8 cellular contexts compared by ENCODE assay signal in the genomic region with DNA sequence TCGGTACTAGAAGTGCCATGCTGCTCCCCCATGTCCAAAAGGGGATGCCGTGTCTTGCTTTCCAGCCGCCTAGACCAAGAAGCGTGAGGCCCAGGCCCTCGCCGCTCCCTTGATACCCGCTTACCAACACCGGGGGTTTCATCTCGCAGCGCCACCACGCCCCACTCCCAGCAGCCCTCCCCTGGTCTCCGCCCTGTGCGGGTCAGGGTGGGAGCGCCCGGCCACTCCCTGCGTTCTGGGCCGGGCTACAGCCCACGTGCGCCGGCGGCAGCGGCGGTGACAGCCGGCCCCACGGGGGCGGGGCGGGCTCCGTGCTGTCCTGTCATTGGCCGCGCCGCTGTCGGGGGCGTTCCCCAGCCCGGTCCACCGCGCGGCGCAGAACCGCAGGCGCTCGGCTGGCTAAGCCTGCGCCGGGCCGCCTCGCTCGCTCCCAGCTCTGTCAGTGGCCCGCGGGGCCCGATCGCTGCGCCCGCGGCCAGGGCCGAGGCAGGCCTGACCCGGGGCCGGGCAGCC. TPM values are rescaled to one million over a fixed set of nuclear protein-coding genes. Genes with fewer than 3 reads are reported as not detected.
A peak's percentile ranks its signal among the peaks of the same experiment; 100 is the strongest.
DNase-seq lines count a peak whose midpoint lies in the region; ATAC-seq and TF ChIP-seq lines count a peak whose summit lies in the region.

A gene with protein sequence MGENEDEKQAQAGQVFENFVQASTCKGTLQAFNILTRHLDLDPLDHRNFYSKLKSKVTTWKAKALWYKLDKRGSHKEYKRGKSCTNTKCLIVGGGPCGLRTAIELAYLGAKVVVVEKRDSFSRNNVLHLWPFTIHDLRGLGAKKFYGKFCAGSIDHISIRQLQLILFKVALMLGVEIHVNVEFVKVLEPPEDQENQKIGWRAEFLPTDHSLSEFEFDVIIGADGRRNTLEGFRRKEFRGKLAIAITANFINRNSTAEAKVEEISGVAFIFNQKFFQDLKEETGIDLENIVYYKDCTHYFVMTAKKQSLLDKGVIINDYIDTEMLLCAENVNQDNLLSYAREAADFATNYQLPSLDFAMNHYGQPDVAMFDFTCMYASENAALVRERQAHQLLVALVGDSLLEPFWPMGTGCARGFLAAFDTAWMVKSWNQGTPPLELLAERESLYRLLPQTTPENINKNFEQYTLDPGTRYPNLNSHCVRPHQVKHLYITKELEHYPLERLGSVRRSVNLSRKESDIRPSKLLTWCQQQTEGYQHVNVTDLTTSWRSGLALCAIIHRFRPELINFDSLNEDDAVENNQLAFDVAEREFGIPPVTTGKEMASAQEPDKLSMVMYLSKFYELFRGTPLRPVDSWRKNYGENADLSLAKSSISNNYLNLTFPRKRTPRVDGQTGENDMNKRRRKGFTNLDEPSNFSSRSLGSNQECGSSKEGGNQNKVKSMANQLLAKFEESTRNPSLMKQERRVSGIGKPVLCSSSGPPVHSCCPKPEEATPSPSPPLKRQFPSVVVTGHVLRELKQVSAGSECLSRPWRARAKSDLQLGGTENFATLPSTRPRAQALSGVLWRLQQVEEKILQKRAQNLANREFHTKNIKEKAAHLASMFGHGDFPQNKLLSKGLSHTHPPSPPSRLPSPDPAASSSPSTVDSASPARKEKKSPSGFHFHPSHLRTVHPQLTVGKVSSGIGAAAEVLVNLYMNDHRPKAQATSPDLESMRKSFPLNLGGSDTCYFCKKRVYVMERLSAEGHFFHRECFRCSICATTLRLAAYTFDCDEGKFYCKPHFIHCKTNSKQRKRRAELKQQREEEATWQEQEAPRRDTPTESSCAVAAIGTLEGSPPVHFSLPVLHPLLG (plus strand): TSS at position 390 of the 513 bp plus-strand sequence. CDS start 51,566 bp downstream, outside the sequence.

- WGBS in esophagus, 2 donors = 0 to 2% methylated on average over 27 to 56 of the region's 56 CpGs

- H3K9me3 ChIP-seq in esophagus (ENCODE audit: control insufficient read depth in 2 of 2, insufficient read depth in 1 of 2, low read depth in 1 of 2, low read length in 1 of 2) (no peaks in the 10 kb centered on the region), muscle layer of colon (ENCODE audit: low read length) (no peaks in the 10 kb centered on the region)

- H3K4me1 Mint-ChIP-seq in activated T-cell treated with anti-CD3 and anti-CD28 coated beads, Interleukin-2, amount 50 U/mL, for 4 hours (ENCODE audit: low read depth) = peaks cover 23% of the 10 kb centered on the region

- peak; percentile 97 for ATAC-seq in GM21529 (IDR thresholded peaks at IDR 0.05; ENCODE audit: unreplicated experiment)
- peak; percentile 96 to 97 for ATAC-seq in activated T-cell treated with anti-CD3 and anti-CD28 coated beads, Interleukin-2, amount 50 U/mL, for 4 hours

- no peaks in the 10 kb centered on the region for H3K36me3 Mint-ChIP-seq in activated T-cell treated with anti-CD3 and anti-CD28 coated beads, Interleukin-2, amount 50 U/mL, for 4 hours (ENCODE audit: insufficient read depth)

- H3K4me1 ChIP-seq in esophagus (ENCODE audit: control insufficient read depth in 2 of 2, insufficient read depth in 2 of 2, low read length in 1 of 2) = peaks cover 6 to 10% of the 10 kb centered on the region in 2 donors
- H3K4me1 ChIP-seq in muscle layer of colon (ENCODE audit: insufficient read depth, low read length) = peaks cover 26% of the 10 kb centered on the region

- H3K36me3 ChIP-seq in esophagus (ENCODE audit: control insufficient read depth in 2 of 2, insufficient read depth in 2 of 2, low read length in 1 of 2) (no peaks in the 10 kb centered on the region), muscle layer of colon (ENCODE audit: insufficient read depth, low read length) (no peaks in the 10 kb centered on the region)

- no peaks in the 10 kb centered on the region for H3K9me3 Mint-ChIP-seq in activated T-cell treated with anti-CD3 and anti-CD28 coated beads, Interleukin-2, amount 50 U/mL, for 4 hours

- H3K27me3 ChIP-seq in esophagus (ENCODE audit: control insufficient read depth in 1 of 2, insufficient read depth in 2 of 2, low read length in 2 of 2) = no peaks in the 10 kb centered on the region
- H3K27me3 ChIP-seq in muscle layer of colon (ENCODE audit: control insufficient read depth in 1 of 2, insufficient read depth in 2 of 2, low read length in 2 of 2) = no peaks in the 10 kb centered on the region

- peak within 1 kb of the TSS; percentile 65 for H3K9ac ChIP-seq in muscle layer of colon (ENCODE audit: low read length)

- no peaks in the 10 kb centered on the region for H3K27me3 Mint-ChIP-seq in activated T-cell treated with anti-CD3 and anti-CD28 coated beads, Interleukin-2, amount 50 U/mL, for 4 hours (ENCODE audit: low read depth)

- H3K4me3 ChIP-seq in esophagus (ENCODE audit: low read depth in 1 of 2, low read length in 2 of 2) (peak within 1 kb of the TSS; percentile 71), muscle layer of colon (ENCODE audit: low read depth in 1 of 2, low read length in 2 of 2) (peak within 1 kb of the TSS; percentile 82 to 98)

- H3K27ac ChIP-seq in esophagus (ENCODE audit: low read depth in 2 of 2, low read length in 1 of 2) (peak within 1 kb of the TSS; percentile 83 to 86), muscle layer of colon (ENCODE audit: low read depth, low read length) (peak within 1 kb of the TSS; percentile 89)

- peak within 1 kb of the TSS; percentile 78 for H3K4me3 Mint-ChIP-seq in activated T-cell treated with anti-CD3 and anti-CD28 coated beads, Interleukin-2, amount 50 U/mL, for 4 hours

- DNase-seq in D341Med (ENCODE audit: low spot score) = peak; percentile 98
- DNase-seq in HuH-7.5 (ENCODE audit: low spot score) = peak; percentile 85
- DNase-seq in activated T-cell treated with anti-CD3 and anti-CD28 coated beads, Interleukin-2, amount 50 U/mL, for 4 hours = peak; percentile 79
- peak; percentile 62 to 67 for DNase-seq in stimulated activated CD8-positive, alpha-beta memory T cell treated with anti-CD3 and anti-CD28 coated beads, Interleukin-7, amount 100 ng/mL, for 1 hour (ENCODE audit: low read depth in 2 of 2)

TF ChIP-seq in PFSK-1, 5 proteins besides CTCF, POLR2A, EP300 and RAD21:
- peak; percentile 87 for TF ChIP-seq SIN3A (IDR thresholded peaks at IDR 0.05; ENCODE audit: borderline replicate concordance, insufficient read depth, low read length)
- TF ChIP-seq REST (IDR thresholded peaks at IDR 0.05; ENCODE audit: insufficient read depth in 1 of 2, low read depth in 2 of 2, low read length in 2 of 2) = 0 out of 4 replicates have a peak, but pooled peaks of 1 of the 2 experiments have one; percentile 21
- TF ChIP-seq TAF1 (IDR thresholded peaks at IDR 0.05; ENCODE audit: borderline replicate concordance, insufficient read depth, low read length) = 0 out of 2 replicates have a peak, but pooled peaks have one; percentile 39
- peak; percentile 62 for TF ChIP-seq FOXP2 (optimal IDR thresholded peaks at IDR 0.05; ENCODE audit: borderline replicate concordance, extremely low read depth, extremely low read length, insufficient read depth)
- TF ChIP-seq POLR2AphosphoS5 (IDR thresholded peaks at IDR 0.05; ENCODE audit: low read depth, low read length) = no peak

RNA-seq across cellular contexts. Expression of the gene that starts here (rescaled TPM):
- polyA plus RNA-seq in PFSK-1 (2012; ENCODE audit: insufficient read length, low read depth) = 44.2 TPM
- total RNA-seq in activated T-cell treated with anti-CD3 and anti-CD28 coated beads, Interleukin-2, amount 50 U/mL, for 4 hours = 100 to 1,000 TPM in 1 of 3 donors, 10 to 100 TPM in 2; 70.3 to 118 (median 71.4) TPM
- polyA plus RNA-seq in esophagus = 1 to 10 TPM; 4.5 to 6.2 TPM

Comparison
In these comparisons a context has a peak if more than half of its experiments do, and no peak if none do; other contexts are left out.
1. Peak in every context shown above with its lines: DNase-seq, ATAC-seq, H3K4me3 ChIP-seq and H3K27ac ChIP-seq.